Comparison of ENCODE assay signal across 8 cellular contexts in genomic region chr15:66803182-66803729, GRCh38.
DNase-seq lines count a peak whose midpoint lies in the region; ATAC-seq and TF ChIP-seq lines count a peak whose summit lies in the region.

No MANE protein-coding gene starts in this region.

- no peak overlapping the region for H3K27ac Mint-ChIP-seq in activated CD4-positive, alpha-beta T cell treated with anti-CD3 and anti-CD28 coated beads, Interleukin-2, amount 10 ng/mL, durations not matched to agents 7 days and 5 days

- H3K27ac ChIP-seq in SK-N-SH (ENCODE audit: low read depth in 2 of 2, low read length in 1 of 2) (peak overlapping the region; percentile 80 to 98), neuronal stem cell (replicated peaks; ENCODE audit: low read length) (peak overlapping the region; percentile 82)

- no peaks in the 10 kb centered on the region for H3K9me3 Mint-ChIP-seq in activated CD4-positive, alpha-beta T cell treated with anti-CD3 and anti-CD28 coated beads, Interleukin-2, amount 10 ng/mL, durations not matched to agents 7 days and 5 days

- no peak overlapping the region for H4K8ac ChIP-seq in neuronal stem cell (ENCODE audit: low read depth, low read length)

- H3K4me2 ChIP-seq in SK-N-SH (peak overlapping the region; percentile 75), neuronal stem cell (ENCODE audit: insufficient read depth, low read length, poor library complexity, severe bottlenecking) (no peak overlapping the region)

- 8% methylated on average over 11 of the region's 12 CpGs for WGBS in SK-N-SH (ENCODE audit: low lambda C conversion rate)
- WGBS in neuronal stem cell (ENCODE audit: extremely low coverage in 2 of 2, insufficient read length in 2 of 2, insufficient replicate concordance in 1 of 2), 2 donors = no CpG with 5 or more reads among the region's 12 CpGs

- H2BK120ac ChIP-seq in neuronal stem cell (ENCODE audit: low read depth, low read length) = no peak overlapping the region

- no peaks in the 10 kb centered on the region for H3K4me1 Mint-ChIP-seq in activated CD4-positive, alpha-beta T cell treated with anti-CD3 and anti-CD28 coated beads, Interleukin-2, amount 10 ng/mL, durations not matched to agents 7 days and 5 days

- POLR2A ChIA-PET in SK-N-SH (lab: Yijun Ruan, JAX) = no interaction called here
- POLR2A ChIA-PET in activated CD4-positive, alpha-beta T cell treated with anti-CD3 and anti-CD28 coated beads, Interleukin-2, amount 10 ng/mL, durations not matched to agents 7 days and 5 days (lab: Charles Lee) = no interaction called here

- no peak overlapping the region for H2BK15ac ChIP-seq in neuronal stem cell (ENCODE audit: low read length)

- no peaks in the 10 kb centered on the region for H3K9me2 ChIP-seq in SK-N-SH

- H3K27me3 ChIP-seq in SK-N-SH (ENCODE audit: insufficient read depth) (no peaks in the 10 kb centered on the region), neuronal stem cell (ENCODE audit: control insufficient read depth in 3 of 3, insufficient read depth in 3 of 3, low read depth in 1 of 3, low read length in 3 of 3) (no peaks in the 10 kb centered on the region)

- CTCF ChIA-PET in SK-N-SH (lab: Yijun Ruan, JAX) = interaction anchor here (0.6 to 0.7 kb wide), 2 partner anchors 111 to 290 kb away, joined by 3 read pairs; no protein-coding TSS in a partner anchor
- CTCF ChIA-PET in activated CD4-positive, alpha-beta T cell treated with anti-CD3 and anti-CD28 coated beads, Interleukin-2, amount 10 ng/mL, durations not matched to agents 7 days and 5 days (lab: Charles Lee) = no interaction called here

- H3K36me3 ChIP-seq in SK-N-SH (replicated peaks in 1 of 2; ENCODE audit: control insufficient read depth in 1 of 2, insufficient read depth in 2 of 2, low read length in 1 of 2) (no peaks in the 10 kb centered on the region), neuronal stem cell (replicated peaks in 1 of 2; ENCODE audit: control insufficient read depth in 2 of 2, insufficient read depth in 2 of 2, low read length in 2 of 2) (no peaks in the 10 kb centered on the region)

- no peaks in the 10 kb centered on the region for H3K79me2 ChIP-seq in SK-N-SH (ENCODE audit: insufficient read depth)

- H3K9me3 ChIP-seq in SK-N-SH (no peaks in the 10 kb centered on the region), neuronal stem cell (replicated peaks in 1 of 2; ENCODE audit: control insufficient read depth in 2 of 2, insufficient read depth in 1 of 2, low read depth in 1 of 2, low read length in 2 of 2) (peaks cover 0 to 9% of the 10 kb centered on the region in 2 donors)

- DNase-seq in H4 (ENCODE audit: low spot score) (peak; percentile 98), SK-N-SH (peak; percentile 71), fibroblast of mammary gland (ENCODE audit: low read depth) (peak; percentile 96), neuronal stem cell (ENCODE audit: low spot score) (peak; percentile 71), NCI-H2081 treated with DMSO at 0.1 percent for 48 hours (lab: John Stamatoyannopoulos, UW) (no peak), NCI-H1930 (lab: John Stamatoyannopoulos, UW) (no peak)
- DNase-seq in activated CD4-positive, alpha-beta T cell treated with anti-CD3 and anti-CD28 coated beads, Interleukin-2, amount 10 ng/mL, durations not matched to agents 7 days and 5 days = no peak

- no peak overlapping the region for H3K4me3 Mint-ChIP-seq in activated CD4-positive, alpha-beta T cell treated with anti-CD3 and anti-CD28 coated beads, Interleukin-2, amount 10 ng/mL, durations not matched to agents 7 days and 5 days

- peak overlapping the region; percentile 77 for H3K18ac ChIP-seq in neuronal stem cell (ENCODE audit: low read length)

- H2BK12ac ChIP-seq in neuronal stem cell (ENCODE audit: low read length) = no peak overlapping the region

- ATAC-seq in GM19324 (IDR thresholded peaks at IDR 0.05; ENCODE audit: low FRiP score, unreplicated experiment) = no peak

- H3K23ac ChIP-seq in neuronal stem cell (ENCODE audit: low read depth, low read length, poor library complexity) = no peak overlapping the region

- peaks cover 5% of the 10 kb centered on the region for H3K27me3 Mint-ChIP-seq in activated CD4-positive, alpha-beta T cell treated with anti-CD3 and anti-CD28 coated beads, Interleukin-2, amount 10 ng/mL, durations not matched to agents 7 days and 5 days

- H3K4me1 ChIP-seq in SK-N-SH (ENCODE audit: control insufficient read depth in 1 of 2, insufficient read depth in 2 of 2, low read depth in 1 of 2, low read length in 1 of 2) = peaks cover 18 to 38% of the 10 kb centered on the region in 2 experiments
- H3K4me1 ChIP-seq in neuronal stem cell (ENCODE audit: control insufficient read depth in 2 of 2, insufficient read depth in 1 of 2, low read depth in 1 of 2, low read length in 2 of 2) = peaks cover 27 to 28% of the 10 kb centered on the region in 2 donors

- no peak overlapping the region for H3K4ac ChIP-seq in neuronal stem cell (ENCODE audit: low read length)

- H3K36me3 Mint-ChIP-seq in activated CD4-positive, alpha-beta T cell treated with anti-CD3 and anti-CD28 coated beads, Interleukin-2, amount 10 ng/mL, durations not matched to agents 7 days and 5 days (ENCODE audit: low read depth) = no peaks in the 10 kb centered on the region

- peak overlapping the region; percentile 12 for H2AK5ac ChIP-seq in neuronal stem cell (ENCODE audit: low read depth, low read length)

- TF ChIP-seq EP300 in SK-N-SH (IDR thresholded peaks at IDR 0.05; ENCODE audit: borderline replicate concordance in 1 of 2, low read depth in 1 of 2, low read length in 1 of 2) = peak; percentile 39 to 82; a peak in 3 of 4 replicates

- H2AFZ ChIP-seq in SK-N-SH (ENCODE audit: low read depth) (no peak overlapping the region), neuronal stem cell (ENCODE audit: low read length) (peak overlapping the region; percentile 91)

- no peaks in the 10 kb centered on the region for H3K79me1 ChIP-seq in neuronal stem cell (ENCODE audit: low read depth, low read length)

- no peak for TF ChIP-seq RAD21 in SK-N-SH (IDR thresholded peaks at IDR 0.05; ENCODE audit: low read length)

- no peaks in the 10 kb centered on the region for H4K20me1 ChIP-seq in SK-N-SH (ENCODE audit: insufficient read depth)

- TF ChIP-seq CTCF in SK-N-SH (IDR thresholded peaks at IDR 0.05) = no peak
- TF ChIP-seq CTCF in fibroblast of mammary gland (conservative IDR thresholded peaks at IDR 0.05; ENCODE audit: control insufficient read depth, insufficient read depth, low read depth, low read length) = no peak

- peak overlapping the region; percentile 72 for H3K9ac ChIP-seq in SK-N-SH
- H3K9ac ChIP-seq in neuronal stem cell (ENCODE audit: low read depth, low read length, poor library complexity) = no peak overlapping the region

- H4K91ac ChIP-seq in neuronal stem cell (ENCODE audit: low read depth, low read length, poor library complexity) = no peak overlapping the region

- H2BK5ac ChIP-seq in neuronal stem cell (ENCODE audit: low read length) = no peak overlapping the region

- no peak overlapping the region for H3K4me3 ChIP-seq in SK-N-SH (ENCODE audit: low read depth in 2 of 2, low read length in 1 of 2)
- no peak overlapping the region for H3K4me3 ChIP-seq in fibroblast of mammary gland (ENCODE audit: control insufficient read depth, low read depth, low read length)
- peak overlapping the region in 1 of 2 donors; percentile 11 for H3K4me3 ChIP-seq in neuronal stem cell (ENCODE audit: low read length in 2 of 2)

- no peak overlapping the region for H3K14ac ChIP-seq in neuronal stem cell (ENCODE audit: low read length)

- peaks cover 25% of the 10 kb centered on the region for H3F3A ChIP-seq in SK-N-SH (replicated peaks; ENCODE audit: insufficient read depth)

TF ChIP-seq in SK-N-SH, 30 proteins besides CTCF, POLR2A, EP300 and RAD21 (continues in another document):
- TF ChIP-seq REST (IDR thresholded peaks at IDR 0.05; ENCODE audit: low read depth, low read length) (peak; percentile 45; the same call in 1 of the 2 replicates), RXRA (IDR thresholded peaks at IDR 0.05; ENCODE audit: borderline replicate concordance, low read depth) (peak; percentile 86; the same call in 1 of the 2 replicates), YY1 (IDR thresholded peaks at IDR 0.05; ENCODE audit: low read depth) (no peak), NRF1 (IDR thresholded peaks at IDR 0.05; ENCODE audit: low read depth, low read length) (no peak), ELF1 (IDR thresholded peaks at IDR 0.05) (peak; percentile 63), GABPA (IDR thresholded peaks at IDR 0.05; ENCODE audit: low read depth) (no peak; the same call in 1 of the 2 replicates), RFX5 (IDR thresholded peaks at IDR 0.05; ENCODE audit: low read length) (no peak), GATA2 (CRISPR knock-in tag; IDR thresholded peaks at IDR 0.05) (no peak), SIN3A (IDR thresholded peaks at IDR 0.05; ENCODE audit: borderline replicate concordance, low read depth, low read length) (peak; percentile 84; the same call in 1 of the 2 replicates), JUND (IDR thresholded peaks at IDR 0.05) (peak; percentile 96)

Comparison
In these comparisons a context has a peak if more than half of its experiments do, and no peak if none do; other contexts are left out.
1. DNase-seq: peak in H4 (single experiment), SK-N-SH (single experiment), fibroblast of mammary gland (single experiment) and neuronal stem cell (single experiment); none in NCI-H2081 treated with DMSO at 0.1 percent for 48 hours (single experiment), activated CD4-positive, alpha-beta T cell treated with anti-CD3 and anti-CD28 coated beads, Interleukin-2, amount 10 ng/mL, durations not matched to agents 7 days and 5 days (single experiment) and NCI-H1930 (0 of 2).